ENCODE assay signal across 13 cellular contexts in the genomic region with DNA sequence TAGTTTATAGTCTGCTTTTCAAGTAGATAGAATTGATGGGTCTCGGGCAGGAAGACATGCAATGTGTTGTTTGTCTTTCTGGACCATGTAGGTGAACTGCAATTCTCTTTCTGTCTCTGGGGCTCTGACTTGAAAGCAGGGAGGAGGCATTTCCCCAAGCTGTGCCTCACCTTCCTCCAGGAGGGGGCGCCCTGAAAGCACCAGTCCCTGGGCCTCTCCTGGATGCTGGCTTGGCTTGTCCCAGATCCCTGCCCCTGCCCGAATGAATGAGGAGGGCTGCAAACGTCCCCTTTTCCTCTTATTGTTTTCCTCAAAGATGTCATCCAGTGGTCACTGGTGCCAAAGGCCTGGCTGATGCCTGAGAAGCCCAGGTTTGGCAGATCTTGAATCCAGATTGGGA.
A peak's percentile ranks its signal among the peaks of the same experiment; 100 is the strongest.
DNase-seq lines count a peak whose midpoint lies in the region; ATAC-seq, FAIRE-seq and TF ChIP-seq lines count a peak whose summit lies in the region.
"Had no signal": no experiment of that assay in that cellular context is flagged by ENCODE, and none has a peak within 500 bp of the region (broad histone marks: within the 10 kb centered on the region; RNA-seq: fewer than 3 reads in every experiment).

No MANE protein-coding gene starts in this region.

- no peak overlapping the region for H3K4ac ChIP-seq in mesenchymal stem cell (ENCODE audit: low read depth in 1 of 2, low read length in 2 of 2)

- H3K27ac ChIP-seq in HL-60 (replicated peaks) (no peak overlapping the region), astrocyte (ENCODE audit: low read depth, low read length) (no peak overlapping the region), mesenchymal stem cell (ENCODE audit: low read length, poor library complexity, severe bottlenecking) (no peak overlapping the region), gastrocnemius medialis (no peak overlapping the region), pancreas (no peak overlapping the region)
- H3K27ac ChIP-seq: SK-N-MC, spleen, upper lobe of right lung had no signal

- no peak overlapping the region for H3K14ac ChIP-seq in mesenchymal stem cell (ENCODE audit: low read length in 2 of 2)

- H3K36me3 Mint-ChIP-seq in astrocyte (ENCODE audit: low read depth, unreplicated experiment): no peaks in the 10 kb centered on the region

- no peak overlapping the region for H2BK15ac ChIP-seq in mesenchymal stem cell (ENCODE audit: low read depth, poor library complexity, severe bottlenecking)

- H2AK5ac ChIP-seq in mesenchymal stem cell (ENCODE audit: low read length, severe bottlenecking): no peak overlapping the region

- H3K4me1 Mint-ChIP-seq in astrocyte (ENCODE audit: low read depth, unreplicated experiment): peaks cover 13% of the 10 kb centered on the region

- no peak overlapping the region for H3K23ac ChIP-seq in mesenchymal stem cell (ENCODE audit: low read length in 2 of 2)

- no peak overlapping the region for H4K8ac ChIP-seq in mesenchymal stem cell (ENCODE audit: low read length)

- H3K79me2 ChIP-seq in astrocyte (ENCODE audit: insufficient read depth, low read length): no peaks in the 10 kb centered on the region

- H4K20me1 ChIP-seq in astrocyte (ENCODE audit: insufficient read depth, low read length): no peaks in the 10 kb centered on the region

- H3K18ac ChIP-seq in mesenchymal stem cell (ENCODE audit: low read depth in 1 of 2, low read length in 2 of 2): no peak overlapping the region

- H3K4me3 Mint-ChIP-seq in astrocyte (ENCODE audit: unreplicated experiment): no peak overlapping the region

- H3K4me3 ChIP-seq in HL-60 (replicated peaks; ENCODE audit: insufficient read depth, low read length): no peak overlapping the region
- H3K4me3 ChIP-seq in astrocyte (ENCODE audit: insufficient read depth, low read depth, low read length): no peak overlapping the region
- no peak overlapping the region for H3K4me3 ChIP-seq in mesenchymal stem cell (ENCODE audit: insufficient read depth in 1 of 2, low read depth in 1 of 2, low read length in 2 of 2)
- no peak overlapping the region for H3K4me3 ChIP-seq in gastrocnemius medialis
- H3K4me3 ChIP-seq in pancreas: no peak overlapping the region
- H3K4me3 ChIP-seq: SK-N-MC, spleen, upper lobe of right lung had no signal

- H3K27ac Mint-ChIP-seq in astrocyte (ENCODE audit: unreplicated experiment): no peak overlapping the region

- no peaks in the 10 kb centered on the region for H3K79me1 ChIP-seq in mesenchymal stem cell (replicated peaks; ENCODE audit: low read length, poor library complexity, severe bottlenecking)

- H3K9me3 ChIP-seq in astrocyte (ENCODE audit: insufficient read depth, low read depth, low read length): no peaks in the 10 kb centered on the region
- no peaks in the 10 kb centered on the region for H3K9me3 ChIP-seq in mesenchymal stem cell (ENCODE audit: control insufficient read depth, low read length)
- H3K9me3 ChIP-seq in gastrocnemius medialis: no peaks in the 10 kb centered on the region
- H3K9me3 ChIP-seq in pancreas: no peaks in the 10 kb centered on the region
- H3K9me3 ChIP-seq: spleen, upper lobe of right lung had no signal

- no peak overlapping the region for H3K9ac ChIP-seq in astrocyte (ENCODE audit: low read length)
- no peak overlapping the region for H3K9ac ChIP-seq in mesenchymal stem cell (ENCODE audit: low read length)

- DNase-seq in EL (peak; percentile 20), HL-60 (ENCODE audit: low read depth in 1 of 2, low spot score in 1 of 2) (peak; percentile 10), astrocyte (ENCODE audit: low read depth) (no peak), mesenchymal stem cell (peak; percentile 24), gastrocnemius medialis (no peak), pancreas (no peak)
- DNase-seq: activated naive CD4-positive, alpha-beta T cell treated with Interleukin-2 at 50 U/mL for 16 hours; hippocampal formation; spleen; upper lobe of right lung had no signal

- TF ChIP-seq CTCF in HL-60 (IDR thresholded peaks at IDR 0.05; ENCODE audit: insufficient read depth, low read length): peak; percentile 24
- TF ChIP-seq CTCF in astrocyte (IDR thresholded peaks at IDR 0.05; ENCODE audit: insufficient read depth, low read depth, low read length): peak; percentile 25
- TF ChIP-seq CTCF in gastrocnemius medialis (IDR thresholded peaks at IDR 0.05 in 4 of 5, conservative IDR thresholded peaks at IDR 0.05 in 1 of 5): no peak
- TF ChIP-seq CTCF in pancreas (IDR thresholded peaks at IDR 0.05): no peak

- intact Hi-C loops in gastrocnemius medialis (cut with DNase I; ENCODE audit: low total_unique reads) (no loop called here), pancreas (cut with DNase I) (no loop called here)

- H3K4me1 ChIP-seq in astrocyte (ENCODE audit: insufficient read depth, low read length): peaks cover 11% of the 10 kb centered on the region
- peaks cover 12% of the 10 kb centered on the region for H3K4me1 ChIP-seq in mesenchymal stem cell (ENCODE audit: control insufficient read depth, insufficient read depth, low read depth, low read length)
- no peaks in the 10 kb centered on the region for H3K4me1 ChIP-seq in gastrocnemius medialis
- H3K4me1 ChIP-seq in pancreas: peaks cover 6 to 9% (median 7%) of the 10 kb centered on the region in 3 donors
- H3K4me1 ChIP-seq: upper lobe of right lung had no signal

- no peak for TF ChIP-seq POLR2A in gastrocnemius medialis (IDR thresholded peaks at IDR 0.05)

- FAIRE-seq in astrocyte (lab: Jason Lieb, UNC) (no peak), pancreas (lab: Jason Lieb, UNC) (no peak)

- no peaks in the 10 kb centered on the region for H3K27me3 ChIP-seq in HL-60 (ENCODE audit: insufficient read depth, poor library complexity, severe bottlenecking)
- no peaks in the 10 kb centered on the region for H3K27me3 ChIP-seq in astrocyte (ENCODE audit: insufficient read depth, low read length)
- H3K27me3 ChIP-seq in mesenchymal stem cell (ENCODE audit: control insufficient read depth in 1 of 2, insufficient read depth in 1 of 2, low read length in 2 of 2): peaks cover 12 to 35% of the 10 kb centered on the region in 2 experiments
- no peaks in the 10 kb centered on the region for H3K27me3 ChIP-seq in gastrocnemius medialis
- H3K27me3 ChIP-seq in pancreas: no peaks in the 10 kb centered on the region
- H3K27me3 ChIP-seq: spleen, upper lobe of right lung had no signal

- no peak overlapping the region for H4K91ac ChIP-seq in mesenchymal stem cell (ENCODE audit: low read length)

- H3K27me3 Mint-ChIP-seq in astrocyte (ENCODE audit: low read depth, unreplicated experiment): peaks cover 30% of the 10 kb centered on the region

- no peak overlapping the region for H2BK5ac ChIP-seq in mesenchymal stem cell (ENCODE audit: low read depth, low read length, poor library complexity, severe bottlenecking)

- H3K36me3 ChIP-seq in astrocyte (ENCODE audit: insufficient read depth, low read length): no peaks in the 10 kb centered on the region
- no peaks in the 10 kb centered on the region for H3K36me3 ChIP-seq in mesenchymal stem cell (ENCODE audit: control insufficient read depth in 1 of 2, insufficient read depth in 2 of 2, low read depth in 1 of 2, low read length in 2 of 2)
- no peaks in the 10 kb centered on the region for H3K36me3 ChIP-seq in gastrocnemius medialis
- H3K36me3 ChIP-seq in pancreas: no peaks in the 10 kb centered on the region
- H3K36me3 ChIP-seq: spleen, upper lobe of right lung had no signal

- H2AFZ ChIP-seq in astrocyte (ENCODE audit: low read depth, low read length) (no peak overlapping the region), mesenchymal stem cell (ENCODE audit: low read depth, low read length) (no peak overlapping the region)

- ATAC-seq in gastrocnemius medialis (no peak), HG03097 (IDR thresholded peaks at IDR 0.05; ENCODE audit: low FRiP score, unreplicated experiment) (no peak), pancreas (no peak), HG03457 (IDR thresholded peaks at IDR 0.05; ENCODE audit: unreplicated experiment) (no peak)
- ATAC-seq: upper lobe of right lung had no signal

- no peak overlapping the region for H2BK120ac ChIP-seq in mesenchymal stem cell (ENCODE audit: low read depth, low read length)

- 14% methylated on average over 4 of the region's 4 CpGs for WGBS in mesenchymal stem cell
- 38 to 43% methylated on average over 4 of the region's 4 CpGs for WGBS in pancreas, 2 donors

- H2BK12ac ChIP-seq in mesenchymal stem cell (ENCODE audit: low read length in 2 of 2): no peak overlapping the region

- no peaks in the 10 kb centered on the region for H3K9me3 Mint-ChIP-seq in astrocyte (ENCODE audit: unreplicated experiment)

- no peak overlapping the region for H3K4me2 ChIP-seq in astrocyte (ENCODE audit: low read length)
- H3K4me2 ChIP-seq in mesenchymal stem cell (ENCODE audit: low read length, poor library complexity, severe bottlenecking): no peak overlapping the region

- in situ Hi-C loops in gastrocnemius medialis (cut with MboI; ENCODE audit: low sequenced_read_pairs in 4 of 4): no loop called here

Comparison
In these comparisons a context has a peak if more than half of its experiments do, and no peak if none do; other contexts are left out.
1. DNase-seq: peak in EL (single experiment), HL-60 (2 of 2) and mesenchymal stem cell (single experiment); none in astrocyte (single experiment), gastrocnemius medialis (0 of 2) and pancreas (0 of 6).
2. CTCF ChIP-seq: peak in HL-60 (single experiment) and astrocyte (single experiment); none in gastrocnemius medialis (0 of 5) and pancreas (0 of 4).